In the genomic region with DNA sequence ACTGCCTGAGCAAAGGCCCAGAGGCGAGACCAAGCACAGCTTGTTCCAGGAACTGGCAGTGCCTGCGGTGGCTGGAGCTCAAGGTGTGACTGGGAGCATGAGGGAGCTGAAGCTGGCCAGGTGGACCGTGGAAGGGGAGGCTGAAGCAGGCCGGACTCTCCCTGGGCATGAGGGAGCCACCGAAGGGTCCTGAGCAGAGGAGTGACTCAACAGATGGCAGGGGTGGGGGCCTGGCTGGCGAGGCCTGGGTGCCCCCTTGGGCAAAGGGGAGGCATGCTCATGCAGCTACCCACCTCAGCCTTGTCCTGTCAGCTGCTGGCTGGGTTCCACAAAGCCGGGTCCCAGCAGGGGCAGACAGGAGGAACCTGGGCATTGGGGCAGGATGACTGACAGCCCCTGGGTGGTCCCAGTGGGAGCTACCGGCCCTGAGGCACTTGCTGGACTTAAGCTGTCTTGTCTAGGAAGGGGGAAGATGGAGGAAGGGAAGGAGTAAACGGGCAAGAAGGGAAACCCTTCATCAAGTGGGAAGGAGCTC, we compare ENCODE assay signal across 24 cellular contexts.
"Had no signal": no experiment of that assay in that cellular context is flagged by ENCODE, and none has a peak within 500 bp of the region (broad histone marks: within the 10 kb centered on the region; RNA-seq: fewer than 3 reads in every experiment).

No MANE protein-coding gene starts in this region.

- H3K27me3 ChIP-seq: body of pancreas, colonic mucosa, hepatocyte, pancreas, sigmoid colon, upper lobe of left lung, vagina had no signal

- H3K9me3 ChIP-seq: body of pancreas, colonic mucosa, gastroesophageal sphincter, pancreas, psoas muscle, sigmoid colon, upper lobe of left lung, vagina had no signal

- H3K4me1 Mint-ChIP-seq: activated CD4-positive, alpha-beta T cell treated with anti-CD3 and anti-CD28 coated beads for 36 hours; naive thymus-derived CD4-positive, alpha-beta T cell had no signal

- H3K27ac Mint-ChIP-seq: activated CD4-positive, alpha-beta T cell treated with anti-CD3 and anti-CD28 coated beads for 36 hours; activated naive CD8-positive, alpha-beta T cell; effector memory CD8-positive, alpha-beta T cell; naive thymus-derived CD4-positive, alpha-beta T cell had no signal

- ATAC-seq: activated CD4-positive, alpha-beta T cell treated with anti-CD3 and anti-CD28 coated beads for 36 hours; body of pancreas; effector memory CD8-positive, alpha-beta T cell; gastroesophageal sphincter; left cardiac atrium; naive thymus-derived CD4-positive, alpha-beta T cell; pancreas; psoas muscle had no signal

- H3K4me3 Mint-ChIP-seq: activated CD4-positive, alpha-beta T cell treated with anti-CD3 and anti-CD28 coated beads for 36 hours; activated naive CD8-positive, alpha-beta T cell; effector memory CD8-positive, alpha-beta T cell; naive thymus-derived CD4-positive, alpha-beta T cell had no signal

- H3K9me3 Mint-ChIP-seq: effector memory CD8-positive, alpha-beta T cell; naive thymus-derived CD4-positive, alpha-beta T cell had no signal

- DNase-seq: activated CD4-positive, alpha-beta T cell treated with anti-CD3 and anti-CD28 coated beads for 36 hours; activated CD4-positive, CD25-positive, alpha-beta regulatory T cell; activated effector memory CD4-positive, alpha-beta T cell treated with Interleukin-2 at 50 U/mL for 16 hours; activated naive CD4-positive, alpha-beta T cell treated with Interleukin-2 at 50 U/mL for 16 hours; body of pancreas; cerebellar nuclear complex; colonic mucosa; effector memory CD8-positive, alpha-beta T cell; left cardiac atrium; mammary epithelial cell; midbrain; naive thymus-derived CD4-positive, alpha-beta T cell; nucleus accumbens; pancreas; sigmoid colon; small intestine; stimulated activated naive CD4-positive, alpha-beta T cell treated with Interleukin-2 at 50 U/mL for 16 hours; T-helper 1 cell had no signal

- H3K4me3 ChIP-seq: body of pancreas, colonic mucosa, gastroesophageal sphincter, hepatocyte, pancreas, psoas muscle, sigmoid colon, upper lobe of left lung, vagina had no signal

- H3K4me2 ChIP-seq: hepatocyte had no signal

- H2AFZ ChIP-seq: hepatocyte had no signal

- H3K36me3 Mint-ChIP-seq: activated naive CD8-positive, alpha-beta T cell; naive thymus-derived CD4-positive, alpha-beta T cell had no signal

- H3K27ac ChIP-seq: body of pancreas, colonic mucosa, gastroesophageal sphincter, hepatocyte, pancreas, psoas muscle, sigmoid colon, upper lobe of left lung, vagina had no signal

- H3K4me1 ChIP-seq: colonic mucosa, gastroesophageal sphincter, pancreas, psoas muscle, sigmoid colon, upper lobe of left lung had no signal

- H3K36me3 ChIP-seq: colonic mucosa, gastroesophageal sphincter, pancreas, sigmoid colon, upper lobe of left lung, vagina had no signal
